Comparison of ENCODE assay signal across 12 cellular contexts in genomic region chr19:10761443-10762242, GRCh38. TPM values are rescaled to one million over a fixed set of nuclear protein-coding genes. Genes with fewer than 3 reads are reported as not detected.
DNase-seq lines count a peak whose midpoint lies in the region; ATAC-seq and TF ChIP-seq lines count a peak whose summit lies in the region.
"Had no signal": no experiment of that assay in that cellular context is flagged by ENCODE, and none has a peak within 500 bp of the region (broad histone marks: within the 10 kb centered on the region; RNA-seq: fewer than 3 reads in every experiment).

No MANE protein-coding gene starts in this region.

- no peak overlapping the region for H3K27ac ChIP-seq in CD8-positive, alpha-beta memory T cell (ENCODE audit: low read depth, low read length)
- H3K27ac ChIP-seq in dorsolateral prefrontal cortex = peak overlapping the region in 56 of 59 donors; percentile 15 to 96 (median 84)
- peak overlapping the region; percentile 37 for H3K27ac ChIP-seq in parathyroid adenoma
- H3K27ac ChIP-seq: neural progenitor cell had no signal

- H3K27ac Mint-ChIP-seq in CD8-positive, alpha-beta memory T cell = peak overlapping the region; percentile 78 to 95 (median 90)
- peak overlapping the region; percentile 53 to 84 (median 81) for H3K27ac Mint-ChIP-seq in IgD-negative memory B cell
- H3K27ac Mint-ChIP-seq: neural progenitor cell had no signal

- no peak for DNase-seq in CD8-positive, alpha-beta memory T cell
- peak in 2 of 10 donors; percentile 45 to 47 for DNase-seq in dorsolateral prefrontal cortex
- DNase-seq in NCI-H1417 treated with DMSO at 0.1 percent for 48 hours (lab: John Stamatoyannopoulos, UW) = no peak
- DNase-seq in erythroblast (lab: John Stamatoyannopoulos, UW) = no peak
- DNase-seq: dermis blood vessel endothelial cell, MM.1S, NCI-H774, SW 1271 had no signal

- TF ChIP-seq CTCF in dorsolateral prefrontal cortex (IDR thresholded peaks at IDR 0.05 in 54 of 56, conservative IDR thresholded peaks at IDR 0.05 in 2 of 56; ENCODE audit: low read depth in 1 of 56, partially characterized antibody in 56 of 56) = no peak
- TF ChIP-seq CTCF in parathyroid adenoma (IDR thresholded peaks at IDR 0.05) = no peak

- no peak for ATAC-seq in GM19324 (IDR thresholded peaks at IDR 0.05; ENCODE audit: low FRiP score, unreplicated experiment)

- H3K36me3 ChIP-seq in CD8-positive, alpha-beta memory T cell (ENCODE audit: insufficient read depth, low read length) = no peaks in the 10 kb centered on the region
- no peaks in the 10 kb centered on the region for H3K36me3 ChIP-seq in parathyroid adenoma (ENCODE audit: control insufficient read depth, insufficient read depth, low read length)
- H3K36me3 ChIP-seq: neural progenitor cell had no signal

- peaks cover 68 to 89% (median 80%) of the 10 kb centered on the region in 3 donors for H3K4me1 Mint-ChIP-seq in CD8-positive, alpha-beta memory T cell
- peaks cover 18 to 54% (median 48%) of the 10 kb centered on the region in 3 donors for H3K4me1 Mint-ChIP-seq in IgD-negative memory B cell

- no peaks in the 10 kb centered on the region for H3K27me3 Mint-ChIP-seq in CD8-positive, alpha-beta memory T cell
- peaks cover 1% of the 10 kb centered on the region for H3K27me3 Mint-ChIP-seq in IgD-negative memory B cell

- no peak overlapping the region for H3K4me3 ChIP-seq in CD8-positive, alpha-beta memory T cell (ENCODE audit: low read length)
- H3K4me3 ChIP-seq in dorsolateral prefrontal cortex (no peak overlapping the region), parathyroid adenoma (ENCODE audit: low read depth, low read length) (no peak overlapping the region)
- H3K4me3 ChIP-seq: neural progenitor cell had no signal

- peaks cover 74% of the 10 kb centered on the region for H3K4me1 ChIP-seq in CD8-positive, alpha-beta memory T cell (ENCODE audit: insufficient read depth, low read length)
- H3K4me1 ChIP-seq in parathyroid adenoma = peaks cover 22% of the 10 kb centered on the region
- H3K4me1 ChIP-seq: neural progenitor cell had no signal

- H2AFZ ChIP-seq in parathyroid adenoma = no peak overlapping the region
- H2AFZ ChIP-seq: neural progenitor cell had no signal

- POLR2A ChIA-PET in CD8-positive, alpha-beta memory T cell (lab: Charles Lee) = no interaction called here

- peaks cover 0 to 1% (median 0%) of the 10 kb centered on the region in 5 donors for H3K9me3 Mint-ChIP-seq in CD8-positive, alpha-beta memory T cell
- H3K9me3 Mint-ChIP-seq in IgD-negative memory B cell = no peaks in the 10 kb centered on the region
- H3K9me3 Mint-ChIP-seq: neural progenitor cell had no signal

- H3K27me3 ChIP-seq in CD8-positive, alpha-beta memory T cell (ENCODE audit: insufficient read depth, low read length, poor library complexity, severe bottlenecking) = no peaks in the 10 kb centered on the region
- H3K27me3 ChIP-seq in dorsolateral prefrontal cortex (no peaks in the 10 kb centered on the region), parathyroid adenoma (ENCODE audit: control insufficient read depth, insufficient read depth, low read length) (no peaks in the 10 kb centered on the region)
- H3K27me3 ChIP-seq: neural progenitor cell had no signal

- intact Hi-C loops in dorsolateral prefrontal cortex (cut with DNase I) = no loop called here

- H3K36me3 Mint-ChIP-seq in CD8-positive, alpha-beta memory T cell = peaks cover 2 to 44% (median 4%) of the 10 kb centered on the region in 3 donors
- H3K36me3 Mint-ChIP-seq in IgD-negative memory B cell = no peaks in the 10 kb centered on the region

- CTCF ChIA-PET in CD8-positive, alpha-beta memory T cell (lab: Charles Lee) = interaction anchor here (1.2 to 3.9 kb wide), 2 partner anchors 44 to 103 kb away, joined by 3 to 33 read pairs; partner anchors contain the start of gene DNM2

- no peak for TF ChIP-seq POLR2A in erythroblast (IDR thresholded peaks at IDR 0.05; ENCODE audit: low read length)

- H3K9ac ChIP-seq in parathyroid adenoma = no peak overlapping the region
- H3K9ac ChIP-seq: neural progenitor cell had no signal

- H3K4me2 ChIP-seq in parathyroid adenoma (ENCODE audit: low read length) = no peak overlapping the region
- H3K4me2 ChIP-seq: neural progenitor cell had no signal

- peak overlapping the region; percentile 11 to 76 (median 65) for H3K4me3 Mint-ChIP-seq in CD8-positive, alpha-beta memory T cell
- H3K4me3 Mint-ChIP-seq in IgD-negative memory B cell = peak overlapping the region in 3 of 4 donors; percentile 57 to 66 (median 58)
- H3K4me3 Mint-ChIP-seq: neural progenitor cell had no signal

- peaks cover 39% of the 10 kb centered on the region for H3K79me2 ChIP-seq in parathyroid adenoma

- no peaks in the 10 kb centered on the region for H3K9me3 ChIP-seq in CD8-positive, alpha-beta memory T cell (ENCODE audit: low read length)
- H3K9me3 ChIP-seq in parathyroid adenoma (ENCODE audit: control insufficient read depth, low read length) = no peaks in the 10 kb centered on the region

RNA-seq across cellular contexts. Expression of gene DNM2, which starts 43.8 kb away (rescaled TPM):
- 100 to 1,000 TPM; 154 to 165 TPM for total RNA-seq in CD8-positive, alpha-beta memory T cell
- 105 TPM for polyA plus RNA-seq in CD8-positive, alpha-beta memory T cell
- 109 TPM for polyA plus RNA-seq in IgD-negative memory B cell
- total RNA-seq in dorsolateral prefrontal cortex = 100 to 1,000 TPM in 115 of 120 experiments, 10 to 100 TPM in 5; 88.3 to 281 (median 146) TPM
